24 cellular contexts compared by ENCODE assay signal in genomic region chr3:45711936-45712335, GRCh38. TPM values are rescaled to one million over a fixed set of nuclear protein-coding genes. Genes with fewer than 3 reads are reported as not detected.
DNase-seq lines count a peak whose midpoint lies in the region; ATAC-seq and TF ChIP-seq lines count a peak whose summit lies in the region.
"Had no signal": no experiment of that assay in that cellular context is flagged by ENCODE, and none has a peak within 500 bp of the region (broad histone marks: within the 10 kb centered on the region; RNA-seq: fewer than 3 reads in every experiment).

No MANE protein-coding gene starts in this region.

- TF ChIP-seq CTCF in natural killer cell (IDR thresholded peaks at IDR 0.05) (no peak), omental fat pad (IDR thresholded peaks at IDR 0.05) (no peak)

- no peak for ATAC-seq in natural killer cell
- ATAC-seq in natural killer cell treated with Interleukin-12 subunit alpha and Interleukin-12 subunit beta and Interleukin-15 and Interleukin-18, amount 100 ng/mL, for 72 hours, result no peak
- ATAC-seq in activated naive CD8-positive, alpha-beta T cell treated with anti-CD3 and anti-CD28 coated beads, Interleukin-2, amount 10 ng/mL, durations not matched to agents 7 days and 5 days (ENCODE audit: low read depth), result no peak
- ATAC-seq in stimulated activated effector memory CD8-positive, alpha-beta T cell treated with anti-CD3 and anti-CD28 coated beads, Interleukin-12 subunit alpha, Interleukin-12 subunit beta, amount 100 ng/mL, for 72 hours, result no peak
- no peak for ATAC-seq in HG03108 (IDR thresholded peaks at IDR 0.05; ENCODE audit: unreplicated experiment)
- ATAC-seq in omental fat pad (ENCODE audit: low FRiP score), result no peak
- ATAC-seq: activated T-helper 17 cell treated with anti-CD3 and anti-CD28 coated beads, Interleukin-2, amount 50 U/mL, for 72 hours; HepG2 had no signal

- H3K27me3 Mint-ChIP-seq in natural killer cell (ENCODE audit: low read depth in 2 of 2), result no peaks in the 10 kb centered on the region
- H3K27me3 Mint-ChIP-seq in natural killer cell treated with Interleukin-12 subunit alpha and Interleukin-12 subunit beta and Interleukin-15 and Interleukin-18, amount 100 ng/mL, for 72 hours, result no peaks in the 10 kb centered on the region
- H3K27me3 Mint-ChIP-seq in activated naive CD8-positive, alpha-beta T cell treated with anti-CD3 and anti-CD28 coated beads, Interleukin-2, amount 10 ng/mL, durations not matched to agents 7 days and 5 days, result no peaks in the 10 kb centered on the region
- H3K27me3 Mint-ChIP-seq: activated B cell treated with CpG ODN at 0.5 μM for 24 hours; activated naive CD4-positive, alpha-beta T cell treated with anti-CD3 and anti-CD28 coated beads, Interleukin-2, amount 50 U/mL, for 24 hours; activated T-helper 17 cell treated with anti-CD3 and anti-CD28 coated beads, Interleukin-2, amount 50 U/mL, for 72 hours; B cell had no signal

- intact Hi-C loops in natural killer cell (cut with micrococcal nuclease), result no loop called here

- POLR2A ChIA-PET in activated naive CD8-positive, alpha-beta T cell treated with anti-CD3 and anti-CD28 coated beads, Interleukin-2, amount 10 ng/mL, durations not matched to agents 7 days and 5 days (lab: Charles Lee), result no interaction called here

- DNase-seq in natural killer cell (no peak), iris pigment epithelial cell (ENCODE audit: low read depth) (peak; percentile 46), omental fat pad (ENCODE audit: low spot score) (no peak), NCI-H2029 (lab: John Stamatoyannopoulos, UW) (no peak)
- no peak for DNase-seq in natural killer cell treated with Interleukin-12 subunit alpha and Interleukin-12 subunit beta and Interleukin-15 and Interleukin-18, amount 100 ng/mL, for 72 hours (ENCODE audit: low spot score)
- DNase-seq in activated naive CD8-positive, alpha-beta T cell treated with anti-CD3 and anti-CD28 coated beads, Interleukin-2, amount 10 ng/mL, durations not matched to agents 7 days and 5 days, result no peak
- DNase-seq in stimulated activated effector memory CD8-positive, alpha-beta T cell treated with anti-CD3 and anti-CD28 coated beads, Interleukin-12 subunit alpha, Interleukin-12 subunit beta, amount 100 ng/mL, for 72 hours (ENCODE audit: low spot score in 2 of 2), result no peak
- DNase-seq: activated B cell treated with CpG ODN at 0.5 μM for 24 hours; activated CD4-positive, alpha-beta T cell treated with anti-CD3 and anti-CD28 coated beads, Interleukin-2, amount 50 U/mL, for 48 hours; activated CD8-positive, alpha-beta memory T cell treated with anti-CD3 and anti-CD28 coated beads, Interleukin-2, amount 50 U/mL, for 4 hours; COR-L47; DMS79; erythroblast; kidney; NCI-H1105; NCI-H2029 treated with DMSO at 0.1 percent for 48 hours; NCI-H2227 treated with DMSO at 0.1 percent for 48 hours; stimulated activated CD4-positive, alpha-beta T cell treated with anti-CD3 and anti-CD28 coated beads, Interleukin-4, amount 100 ng/mL, for 1 hour; stimulated activated naive CD4-positive, alpha-beta T cell had no signal

- H3K9me3 Mint-ChIP-seq in natural killer cell, result no peaks in the 10 kb centered on the region
- no peaks in the 10 kb centered on the region for H3K9me3 Mint-ChIP-seq in natural killer cell treated with Interleukin-12 subunit alpha and Interleukin-12 subunit beta and Interleukin-15 and Interleukin-18, amount 100 ng/mL, for 72 hours
- no peaks in the 10 kb centered on the region for H3K9me3 Mint-ChIP-seq in activated naive CD8-positive, alpha-beta T cell treated with anti-CD3 and anti-CD28 coated beads, Interleukin-2, amount 10 ng/mL, durations not matched to agents 7 days and 5 days
- no peaks in the 10 kb centered on the region for H3K9me3 Mint-ChIP-seq in stimulated activated effector memory CD8-positive, alpha-beta T cell treated with anti-CD3 and anti-CD28 coated beads, Interleukin-12 subunit alpha, Interleukin-12 subunit beta, amount 100 ng/mL, for 72 hours
- H3K9me3 Mint-ChIP-seq: activated B cell treated with CpG ODN at 0.5 μM for 24 hours; activated naive CD4-positive, alpha-beta T cell treated with anti-CD3 and anti-CD28 coated beads, Interleukin-2, amount 50 U/mL, for 24 hours; activated T-helper 17 cell treated with anti-CD3 and anti-CD28 coated beads, Interleukin-2, amount 50 U/mL, for 72 hours had no signal

- H3K4me1 Mint-ChIP-seq in natural killer cell, result peaks cover 14 to 24% of the 10 kb centered on the region in 2 donors
- H3K4me1 Mint-ChIP-seq in natural killer cell treated with Interleukin-12 subunit alpha and Interleukin-12 subunit beta and Interleukin-15 and Interleukin-18, amount 100 ng/mL, for 72 hours (ENCODE audit: low read depth in 2 of 2), result peaks cover 19 to 24% of the 10 kb centered on the region in 2 donors
- H3K4me1 Mint-ChIP-seq in activated naive CD8-positive, alpha-beta T cell treated with anti-CD3 and anti-CD28 coated beads, Interleukin-2, amount 10 ng/mL, durations not matched to agents 7 days and 5 days, result peaks cover 9% of the 10 kb centered on the region
- peaks cover 20% of the 10 kb centered on the region for H3K4me1 Mint-ChIP-seq in stimulated activated effector memory CD8-positive, alpha-beta T cell treated with anti-CD3 and anti-CD28 coated beads, Interleukin-12 subunit alpha, Interleukin-12 subunit beta, amount 100 ng/mL, for 72 hours
- H3K4me1 Mint-ChIP-seq: activated B cell treated with CpG ODN at 0.5 μM for 24 hours, B cell had no signal

- no peak overlapping the region for H3K4me3 Mint-ChIP-seq in natural killer cell
- no peak overlapping the region for H3K4me3 Mint-ChIP-seq in natural killer cell treated with Interleukin-12 subunit alpha and Interleukin-12 subunit beta and Interleukin-15 and Interleukin-18, amount 100 ng/mL, for 72 hours
- H3K4me3 Mint-ChIP-seq in activated naive CD8-positive, alpha-beta T cell treated with anti-CD3 and anti-CD28 coated beads, Interleukin-2, amount 10 ng/mL, durations not matched to agents 7 days and 5 days, result no peak overlapping the region
- no peak overlapping the region for H3K4me3 Mint-ChIP-seq in stimulated activated effector memory CD8-positive, alpha-beta T cell treated with anti-CD3 and anti-CD28 coated beads, Interleukin-12 subunit alpha, Interleukin-12 subunit beta, amount 100 ng/mL, for 72 hours
- H3K4me3 Mint-ChIP-seq: activated B cell treated with CpG ODN at 0.5 μM for 24 hours; activated naive CD4-positive, alpha-beta T cell treated with anti-CD3 and anti-CD28 coated beads, Interleukin-2, amount 50 U/mL, for 24 hours; activated T-helper 17 cell treated with anti-CD3 and anti-CD28 coated beads, Interleukin-2, amount 50 U/mL, for 72 hours; B cell had no signal

- peak overlapping the region; percentile 28 to 59 for H3K27ac Mint-ChIP-seq in natural killer cell
- no peak overlapping the region for H3K27ac Mint-ChIP-seq in natural killer cell treated with Interleukin-12 subunit alpha and Interleukin-12 subunit beta and Interleukin-15 and Interleukin-18, amount 100 ng/mL, for 72 hours
- peak overlapping the region; percentile 15 for H3K27ac Mint-ChIP-seq in activated naive CD8-positive, alpha-beta T cell treated with anti-CD3 and anti-CD28 coated beads, Interleukin-2, amount 10 ng/mL, durations not matched to agents 7 days and 5 days
- H3K27ac Mint-ChIP-seq in stimulated activated effector memory CD8-positive, alpha-beta T cell treated with anti-CD3 and anti-CD28 coated beads, Interleukin-12 subunit alpha, Interleukin-12 subunit beta, amount 100 ng/mL, for 72 hours, result peak overlapping the region; percentile 36
- H3K27ac Mint-ChIP-seq: activated B cell treated with CpG ODN at 0.5 μM for 24 hours; activated T-helper 17 cell treated with anti-CD3 and anti-CD28 coated beads, Interleukin-2, amount 50 U/mL, for 72 hours; B cell had no signal

- H3K36me3 Mint-ChIP-seq in natural killer cell, result peaks cover 22% of the 10 kb centered on the region
- peaks cover 28% of the 10 kb centered on the region for H3K36me3 Mint-ChIP-seq in natural killer cell treated with Interleukin-12 subunit alpha and Interleukin-12 subunit beta and Interleukin-15 and Interleukin-18, amount 100 ng/mL, for 72 hours
- peaks cover 53% of the 10 kb centered on the region for H3K36me3 Mint-ChIP-seq in activated naive CD8-positive, alpha-beta T cell treated with anti-CD3 and anti-CD28 coated beads, Interleukin-2, amount 10 ng/mL, durations not matched to agents 7 days and 5 days
- H3K36me3 Mint-ChIP-seq in stimulated activated effector memory CD8-positive, alpha-beta T cell treated with anti-CD3 and anti-CD28 coated beads, Interleukin-12 subunit alpha, Interleukin-12 subunit beta, amount 100 ng/mL, for 72 hours, result peaks cover 100% of the 10 kb centered on the region

RNA-seq across cellular contexts. Expression of gene SACM1L, which starts 22.7 kb away (rescaled TPM):
- total RNA-seq in natural killer cell, result 100 to 1,000 TPM in 1 of 3 donors, 10 to 100 TPM in 2; 93.2 to 110 (median 93.9) TPM
- 10 to 100 TPM; 73.4 to 75.8 TPM for total RNA-seq in natural killer cell treated with Interleukin-12 subunit alpha and Interleukin-12 subunit beta and Interleukin-15 and Interleukin-18, amount 100 ng/mL, for 72 hours
- 10 to 100 TPM; 89.8 to 91.6 TPM for total RNA-seq in activated naive CD8-positive, alpha-beta T cell treated with anti-CD3 and anti-CD28 coated beads, Interleukin-2, amount 10 ng/mL, durations not matched to agents 7 days and 5 days
- total RNA-seq in omental fat pad, result 10 to 100 TPM; 36.9 to 63.4 (median 49.5) TPM

Comparison
In these comparisons a context has a peak if more than half of its experiments do, and no peak if none do; other contexts are left out.
1. H3K27ac Mint-ChIP-seq: peak in natural killer cell (2 of 2), activated naive CD8-positive, alpha-beta T cell treated with anti-CD3 and anti-CD28 coated beads, Interleukin-2, amount 10 ng/mL, durations not matched to agents 7 days and 5 days (single experiment) and stimulated activated effector memory CD8-positive, alpha-beta T cell treated with anti-CD3 and anti-CD28 coated beads, Interleukin-12 subunit alpha, Interleukin-12 subunit beta, amount 100 ng/mL, for 72 hours (single experiment); none in natural killer cell treated with Interleukin-12 subunit alpha and Interleukin-12 subunit beta and Interleukin-15 and Interleukin-18, amount 100 ng/mL, for 72 hours (0 of 2).